Comparison of ENCODE assay signal across 25 cellular contexts in the genomic region with DNA sequence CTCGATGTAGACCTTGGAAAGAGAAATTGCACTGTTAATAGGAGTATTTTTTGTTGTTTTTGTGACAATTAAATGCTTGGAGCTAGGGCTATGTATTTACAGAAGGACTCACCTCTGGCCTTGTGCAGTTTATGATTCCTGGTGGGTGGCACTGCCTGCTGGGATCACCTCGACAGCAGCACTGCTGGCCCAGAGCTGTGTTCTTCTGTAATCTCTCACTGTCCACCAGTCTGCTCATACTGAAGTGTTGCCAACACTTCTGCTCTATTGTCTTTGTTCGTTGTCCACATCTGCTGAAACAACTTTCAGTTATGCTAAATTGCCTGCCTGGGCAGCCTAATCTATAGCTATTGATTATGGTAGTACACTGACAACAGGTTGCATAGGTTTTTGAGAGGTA.
DNase-seq lines count a peak whose midpoint lies in the region; ATAC-seq and TF ChIP-seq lines count a peak whose summit lies in the region.
"Had no signal": no experiment of that assay in that cellular context is flagged by ENCODE, and none has a peak within 500 bp of the region (broad histone marks: within the 10 kb centered on the region; RNA-seq: fewer than 3 reads in every experiment).

No MANE protein-coding gene starts in this region.

- no peaks in the 10 kb centered on the region for H3K36me3 ChIP-seq in WERI-Rb-1
- H3K36me3 ChIP-seq: BLaER1, brain microvascular endothelial cell had no signal

- H3K9me3 ChIP-seq in WERI-Rb-1 (ENCODE audit: severe bottlenecking) = no peaks in the 10 kb centered on the region
- H3K9me3 ChIP-seq: BLaER1, Caco-2 had no signal

- DNase-seq in Ammon's horn (ENCODE audit: low spot score) (peak; percentile 86), WERI-Rb-1 (no peak), globus pallidus (ENCODE audit: low spot score) (peak; percentile 82), occipital lobe (lab: John Stamatoyannopoulos, UW) (peak; percentile 15), NCI-H226 (no peak), cerebellar nuclear complex (lab: John Stamatoyannopoulos, UW) (no peak)
- DNase-seq in effector CD8-positive, alpha-beta T cell (lab: John Stamatoyannopoulos, UW) = no peak
- DNase-seq: activated CD4-positive, alpha-beta T cell treated with anti-CD3 and anti-CD28 coated beads for 36 hours; activated CD8-positive, alpha-beta memory T cell treated with anti-CD3 and anti-CD28 coated beads for 24 hours; activated T-cell treated with anti-CD3 and anti-CD28 coated beads, Interleukin-2, amount 50 U/mL, for 1 hour; brain microvascular endothelial cell; Caco-2; cortex of kidney; DND-41; glutamatergic neuron; H7; Karpas-422; NCI-H1436 treated with DMSO at 0.1 percent for 48 hours; NCI-H2107; stimulated activated CD8-positive, alpha-beta memory T cell treated with anti-CD3 and anti-CD28 coated beads, Interleukin-4, amount 100 ng/mL, for 48 hours; T-helper 2 cell had no signal

- no peak overlapping the region for H3K4me3 ChIP-seq in WERI-Rb-1 (ENCODE audit: low read depth, low read length)
- H3K4me3 ChIP-seq: BLaER1, SK-N-MC had no signal

- no peak overlapping the region for H3K27ac ChIP-seq in WERI-Rb-1
- H3K27ac ChIP-seq: BLaER1, brain microvascular endothelial cell, SK-N-MC had no signal

- no peaks in the 10 kb centered on the region for H3K27me3 ChIP-seq in WERI-Rb-1 (ENCODE audit: insufficient read depth, low read depth, severe bottlenecking)
- H3K27me3 ChIP-seq: BLaER1, brain microvascular endothelial cell had no signal

- 0 out of 2 replicates have a peak, but pooled peaks have one; percentile 9 for TF ChIP-seq CTCF in WERI-Rb-1 (IDR thresholded peaks at IDR 0.05; ENCODE audit: low read depth, low read length)

- ATAC-seq in HG02678 (IDR thresholded peaks at IDR 0.05; ENCODE audit: unreplicated experiment) = no peak
- ATAC-seq: activated CD4-positive, alpha-beta T cell treated with anti-CD3 and anti-CD28 coated beads for 36 hours; left lobe of liver had no signal

Comparison
In these comparisons a context has a peak if more than half of its experiments do, and no peak if none do; other contexts are left out.
1. DNase-seq: peak in Ammon's horn (single experiment), globus pallidus (single experiment) and occipital lobe (single experiment); none in WERI-Rb-1 (single experiment), NCI-H226 (single experiment), cerebellar nuclear complex (0 of 2) and effector CD8-positive, alpha-beta T cell (single experiment).